ENCODE assay signal across 10 cellular contexts in the genomic region with DNA sequence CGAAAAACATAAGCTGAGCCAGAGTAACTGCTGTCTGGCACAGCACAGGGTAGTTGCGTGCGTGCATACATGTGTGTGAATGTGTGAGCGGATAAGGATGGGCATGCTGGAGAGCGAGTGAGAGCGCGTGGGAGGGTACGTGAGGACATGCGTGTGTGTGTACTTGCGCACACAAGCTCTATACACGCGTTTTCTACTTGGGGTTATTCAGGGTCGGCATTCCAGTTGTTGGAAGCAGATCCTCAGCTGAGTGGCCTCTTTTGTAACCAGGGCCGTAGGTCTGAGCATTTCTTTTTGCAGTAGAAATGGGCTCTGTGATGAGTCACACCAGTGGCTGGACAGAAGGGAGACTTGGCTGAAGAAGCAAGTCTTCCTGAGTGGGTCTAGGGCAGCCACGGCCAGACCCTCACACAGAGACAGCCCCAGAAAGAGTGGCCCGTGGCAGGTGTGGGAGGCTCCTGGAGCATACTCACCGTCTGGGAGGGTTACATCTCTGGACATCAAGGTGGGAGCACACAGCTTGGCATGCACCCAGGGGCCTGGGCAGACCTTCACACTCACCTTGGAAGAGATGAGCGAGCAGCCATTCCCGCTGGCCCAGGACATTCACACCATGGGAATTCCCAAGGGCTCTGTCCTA.
DNase-seq lines count a peak whose midpoint lies in the region; ATAC-seq and TF ChIP-seq lines count a peak whose summit lies in the region.
"Had no signal": no experiment of that assay in that cellular context is flagged by ENCODE, and none has a peak within 500 bp of the region (broad histone marks: within the 10 kb centered on the region; RNA-seq: fewer than 3 reads in every experiment).

No MANE protein-coding gene starts in this region.

- ATAC-seq in activated T-helper 17 cell treated with anti-CD3 and anti-CD28 coated beads, Interleukin-2, amount 50 U/mL, for 72 hours (replicated peaks): no peak
- ATAC-seq in left ventricle myocardium superior (peak; percentile 85), GM21825 (IDR thresholded peaks at IDR 0.05; ENCODE audit: unreplicated experiment) (no peak), HG03025 (IDR thresholded peaks at IDR 0.05; ENCODE audit: low FRiP score, unreplicated experiment) (no peak)
- no peak for ATAC-seq in stimulated activated effector memory CD8-positive, alpha-beta T cell treated with anti-CD3 and anti-CD28 coated beads, Interleukin-12 subunit alpha, Interleukin-12 subunit beta, amount 100 ng/mL, for 72 hours

- peak overlapping the region; percentile 68 for H3K4me3 Mint-ChIP-seq in activated T-helper 17 cell treated with anti-CD3 and anti-CD28 coated beads, Interleukin-2, amount 50 U/mL, for 72 hours
- peak overlapping the region; percentile 43 for H3K4me3 Mint-ChIP-seq in stimulated activated effector memory CD8-positive, alpha-beta T cell treated with anti-CD3 and anti-CD28 coated beads, Interleukin-12 subunit alpha, Interleukin-12 subunit beta, amount 100 ng/mL, for 72 hours

- peaks cover 21% of the 10 kb centered on the region for H3K4me1 Mint-ChIP-seq in activated T-helper 17 cell treated with anti-CD3 and anti-CD28 coated beads, Interleukin-2, amount 50 U/mL, for 72 hours
- H3K4me1 Mint-ChIP-seq in stimulated activated effector memory CD8-positive, alpha-beta T cell treated with anti-CD3 and anti-CD28 coated beads, Interleukin-12 subunit alpha, Interleukin-12 subunit beta, amount 100 ng/mL, for 72 hours: peaks cover 29% of the 10 kb centered on the region

- H3K36me3 Mint-ChIP-seq in activated T-helper 17 cell treated with anti-CD3 and anti-CD28 coated beads, Interleukin-2, amount 50 U/mL, for 72 hours (ENCODE audit: low read depth): no peaks in the 10 kb centered on the region
- no peaks in the 10 kb centered on the region for H3K36me3 Mint-ChIP-seq in stimulated activated effector memory CD8-positive, alpha-beta T cell treated with anti-CD3 and anti-CD28 coated beads, Interleukin-12 subunit alpha, Interleukin-12 subunit beta, amount 100 ng/mL, for 72 hours
- H3K36me3 Mint-ChIP-seq: activated naive CD8-positive, alpha-beta T cell treated with anti-CD3 and anti-CD28 coated beads for 36 hours had no signal

- no peaks in the 10 kb centered on the region for H3K27me3 Mint-ChIP-seq in activated T-helper 17 cell treated with anti-CD3 and anti-CD28 coated beads, Interleukin-2, amount 50 U/mL, for 72 hours
- H3K27me3 Mint-ChIP-seq: activated naive CD8-positive, alpha-beta T cell treated with anti-CD3 and anti-CD28 coated beads for 36 hours had no signal

- 52 to 66% methylated on average over 17 to 19 of the region's 19 CpGs for WGBS in lower leg skin, 2 donors

- intact Hi-C loops in left ventricle myocardium superior (cut with micrococcal nuclease): no loop called here
- intact Hi-C loops in lower leg skin (cut with DNase I; ENCODE audit: low total_unique reads): no loop called here

- DNase-seq in GM04503 (ENCODE audit: low read depth): peak; percentile 92
- DNase-seq in left ventricle myocardium superior: peak; percentile 62
- DNase-seq in stimulated activated effector memory CD8-positive, alpha-beta T cell treated with anti-CD3 and anti-CD28 coated beads, Interleukin-12 subunit alpha, Interleukin-12 subunit beta, amount 100 ng/mL, for 72 hours (ENCODE audit: low spot score in 2 of 2): no peak
- no peak for DNase-seq in lower leg skin (ENCODE audit: low spot score in 2 of 2)
- no peak for DNase-seq in NAMALWA (ENCODE audit: low spot score)
- DNase-seq: NCI-H524 treated with DMSO at 0.1 percent for 48 hours had no signal

- no peaks in the 10 kb centered on the region for H3K9me3 Mint-ChIP-seq in activated T-helper 17 cell treated with anti-CD3 and anti-CD28 coated beads, Interleukin-2, amount 50 U/mL, for 72 hours
- H3K9me3 Mint-ChIP-seq in stimulated activated effector memory CD8-positive, alpha-beta T cell treated with anti-CD3 and anti-CD28 coated beads, Interleukin-12 subunit alpha, Interleukin-12 subunit beta, amount 100 ng/mL, for 72 hours: no peaks in the 10 kb centered on the region
- H3K9me3 Mint-ChIP-seq: activated naive CD8-positive, alpha-beta T cell treated with anti-CD3 and anti-CD28 coated beads for 36 hours had no signal

- H3K27ac Mint-ChIP-seq in activated T-helper 17 cell treated with anti-CD3 and anti-CD28 coated beads, Interleukin-2, amount 50 U/mL, for 72 hours: peak overlapping the region; percentile 85
- H3K27ac Mint-ChIP-seq in stimulated activated effector memory CD8-positive, alpha-beta T cell treated with anti-CD3 and anti-CD28 coated beads, Interleukin-12 subunit alpha, Interleukin-12 subunit beta, amount 100 ng/mL, for 72 hours: peak overlapping the region; percentile 76
- H3K27ac Mint-ChIP-seq: activated naive CD8-positive, alpha-beta T cell treated with anti-CD3 and anti-CD28 coated beads for 36 hours had no signal

- TF ChIP-seq CTCF in lower leg skin (IDR thresholded peaks at IDR 0.05): no peak

- no peak for TF ChIP-seq POLR2A in lower leg skin (IDR thresholded peaks at IDR 0.05)

- H3K4me3 ChIP-seq in lower leg skin (ENCODE audit: low read depth, poor library complexity, severe bottlenecking): no peak overlapping the region

Comparison
In these comparisons a context has a peak if more than half of its experiments do, and no peak if none do; other contexts are left out.
1. DNase-seq: peak in GM04503 (single experiment) and left ventricle myocardium superior (single experiment); none in stimulated activated effector memory CD8-positive, alpha-beta T cell treated with anti-CD3 and anti-CD28 coated beads, Interleukin-12 subunit alpha, Interleukin-12 subunit beta, amount 100 ng/mL, for 72 hours (0 of 2), lower leg skin (0 of 2) and NAMALWA (single experiment).